1 cellular context compared by ENCODE assay signal in the genomic region with DNA sequence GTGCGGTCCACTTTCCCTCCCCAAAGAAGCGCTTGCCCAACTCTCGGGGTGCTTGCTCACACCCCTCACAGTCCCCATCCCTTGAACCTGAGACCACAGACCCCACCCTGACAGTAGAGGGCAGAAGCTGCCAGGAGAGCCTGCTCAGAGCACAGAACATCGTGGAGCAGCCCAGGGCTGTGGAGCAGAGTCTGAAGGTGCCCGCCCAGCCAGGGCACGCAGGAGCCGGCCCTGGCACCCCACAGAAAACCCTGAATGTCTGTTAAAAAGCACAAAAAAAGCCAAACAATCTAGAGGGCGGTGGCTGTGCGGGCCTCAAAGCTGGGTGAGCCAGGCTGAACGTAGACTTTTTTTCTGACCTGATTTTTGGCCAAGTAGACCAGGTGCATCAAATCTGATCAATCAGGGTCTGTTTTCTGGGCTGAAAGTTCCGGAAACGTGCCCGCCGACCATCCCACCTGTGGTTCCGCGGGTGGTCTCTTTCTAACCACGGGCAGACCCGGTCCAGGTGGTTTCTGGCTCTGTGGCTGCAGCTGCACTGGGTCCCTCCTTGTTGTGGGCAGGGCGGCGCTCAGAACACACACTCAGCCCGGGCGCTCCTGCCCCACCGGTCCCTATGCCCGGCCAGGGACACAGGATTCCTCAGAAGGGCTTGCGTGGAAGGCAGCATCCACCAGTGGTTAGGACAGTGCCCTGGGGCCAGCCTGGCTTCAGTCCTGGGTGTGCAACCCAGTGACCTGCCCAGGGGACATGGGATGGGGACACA.
TF ChIP-seq lines count a peak whose summit lies in the region.

No MANE protein-coding gene starts in this region.

TF ChIP-seq in WTC11, 78 proteins besides CTCF, POLR2A, EP300 and RAD21 (continued from another document):
- TF ChIP-seq, protein P1, sequence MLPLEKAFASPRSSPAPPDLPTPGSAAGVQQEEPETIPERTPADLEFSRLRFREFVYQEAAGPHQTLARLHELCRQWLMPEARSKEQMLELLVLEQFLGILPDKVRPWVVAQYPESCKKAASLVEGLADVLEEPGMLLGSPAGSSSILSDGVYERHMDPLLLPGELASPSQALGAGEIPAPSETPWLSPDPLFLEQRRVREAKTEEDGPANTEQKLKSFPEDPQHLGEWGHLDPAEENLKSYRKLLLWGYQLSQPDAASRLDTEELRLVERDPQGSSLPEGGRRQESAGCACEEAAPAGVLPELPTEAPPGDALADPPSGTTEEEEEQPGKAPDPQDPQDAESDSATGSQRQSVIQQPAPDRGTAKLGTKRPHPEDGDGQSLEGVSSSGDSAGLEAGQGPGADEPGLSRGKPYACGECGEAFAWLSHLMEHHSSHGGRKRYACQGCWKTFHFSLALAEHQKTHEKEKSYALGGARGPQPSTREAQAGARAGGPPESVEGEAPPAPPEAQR (CRISPR knock-in tag; IDR thresholded peaks at IDR 0.05) = no peak
- TF ChIP-seq, protein P2, sequence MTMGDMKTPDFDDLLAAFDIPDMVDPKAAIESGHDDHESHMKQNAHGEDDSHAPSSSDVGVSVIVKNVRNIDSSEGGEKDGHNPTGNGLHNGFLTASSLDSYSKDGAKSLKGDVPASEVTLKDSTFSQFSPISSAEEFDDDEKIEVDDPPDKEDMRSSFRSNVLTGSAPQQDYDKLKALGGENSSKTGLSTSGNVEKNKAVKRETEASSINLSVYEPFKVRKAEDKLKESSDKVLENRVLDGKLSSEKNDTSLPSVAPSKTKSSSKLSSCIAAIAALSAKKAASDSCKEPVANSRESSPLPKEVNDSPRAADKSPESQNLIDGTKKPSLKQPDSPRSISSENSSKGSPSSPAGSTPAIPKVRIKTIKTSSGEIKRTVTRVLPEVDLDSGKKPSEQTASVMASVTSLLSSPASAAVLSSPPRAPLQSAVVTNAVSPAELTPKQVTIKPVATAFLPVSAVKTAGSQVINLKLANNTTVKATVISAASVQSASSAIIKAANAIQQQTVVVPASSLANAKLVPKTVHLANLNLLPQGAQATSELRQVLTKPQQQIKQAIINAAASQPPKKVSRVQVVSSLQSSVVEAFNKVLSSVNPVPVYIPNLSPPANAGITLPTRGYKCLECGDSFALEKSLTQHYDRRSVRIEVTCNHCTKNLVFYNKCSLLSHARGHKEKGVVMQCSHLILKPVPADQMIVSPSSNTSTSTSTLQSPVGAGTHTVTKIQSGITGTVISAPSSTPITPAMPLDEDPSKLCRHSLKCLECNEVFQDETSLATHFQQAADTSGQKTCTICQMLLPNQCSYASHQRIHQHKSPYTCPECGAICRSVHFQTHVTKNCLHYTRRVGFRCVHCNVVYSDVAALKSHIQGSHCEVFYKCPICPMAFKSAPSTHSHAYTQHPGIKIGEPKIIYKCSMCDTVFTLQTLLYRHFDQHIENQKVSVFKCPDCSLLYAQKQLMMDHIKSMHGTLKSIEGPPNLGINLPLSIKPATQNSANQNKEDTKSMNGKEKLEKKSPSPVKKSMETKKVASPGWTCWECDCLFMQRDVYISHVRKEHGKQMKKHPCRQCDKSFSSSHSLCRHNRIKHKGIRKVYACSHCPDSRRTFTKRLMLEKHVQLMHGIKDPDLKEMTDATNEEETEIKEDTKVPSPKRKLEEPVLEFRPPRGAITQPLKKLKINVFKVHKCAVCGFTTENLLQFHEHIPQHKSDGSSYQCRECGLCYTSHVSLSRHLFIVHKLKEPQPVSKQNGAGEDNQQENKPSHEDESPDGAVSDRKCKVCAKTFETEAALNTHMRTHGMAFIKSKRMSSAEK (CRISPR knock-in tag; IDR thresholded peaks at IDR 0.05; ENCODE audit: borderline replicate concordance) = no peak
- TF ChIP-seq RELA (CRISPR knock-in tag; IDR thresholded peaks at IDR 0.05; ENCODE audit: borderline replicate concordance) = no peak
